Comparison of ENCODE assay signal across 14 cellular contexts in the genomic region with DNA sequence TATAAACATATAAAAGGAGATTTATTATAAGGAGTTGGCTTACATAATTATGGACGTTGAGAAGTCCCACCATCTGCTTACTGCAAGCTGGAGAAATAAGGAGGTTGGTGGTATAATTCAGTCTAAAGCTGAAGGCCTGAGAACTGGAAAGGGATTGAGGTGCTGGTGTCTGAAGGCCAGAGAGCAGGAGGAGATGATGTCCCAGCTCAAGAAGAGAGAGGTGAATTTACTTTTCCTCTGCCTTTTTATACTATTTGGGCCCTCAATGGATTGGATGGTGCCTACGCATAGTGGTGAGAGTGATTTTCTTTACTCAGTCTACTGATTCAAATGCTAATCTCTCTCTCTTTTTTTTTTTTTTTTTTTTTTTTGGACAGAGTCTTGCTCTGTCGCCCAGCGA. TPM values are rescaled to one million over a fixed set of nuclear protein-coding genes. Genes with fewer than 3 reads are reported as not detected.
DNase-seq lines count a peak whose midpoint lies in the region; ATAC-seq and TF ChIP-seq lines count a peak whose summit lies in the region.
"Had no signal": no experiment of that assay in that cellular context is flagged by ENCODE, and none has a peak within 500 bp of the region (broad histone marks: within the 10 kb centered on the region; RNA-seq: fewer than 3 reads in every experiment).

No MANE protein-coding gene starts in this region.

- peaks cover 35% of the 10 kb centered on the region for H3K4me1 Mint-ChIP-seq in activated naive CD4-positive, alpha-beta T cell treated with anti-CD3 and anti-CD28 coated beads for 36 hours (ENCODE audit: low read depth)
- peaks cover 38% of the 10 kb centered on the region for H3K4me1 Mint-ChIP-seq in activated naive CD4-positive, alpha-beta T cell treated with anti-CD3 and anti-CD28 coated beads, Interleukin-2, amount 10 ng/mL, durations not matched to agents 7 days and 5 days
- H3K4me1 Mint-ChIP-seq in WTC11: peaks cover 61% of the 10 kb centered on the region

- H3K27ac Mint-ChIP-seq in activated naive CD4-positive, alpha-beta T cell treated with anti-CD3 and anti-CD28 coated beads for 36 hours: no peak overlapping the region
- no peak overlapping the region for H3K27ac Mint-ChIP-seq in activated naive CD4-positive, alpha-beta T cell treated with anti-CD3 and anti-CD28 coated beads, Interleukin-2, amount 10 ng/mL, durations not matched to agents 7 days and 5 days
- H3K27ac Mint-ChIP-seq in WTC11: peak overlapping the region; percentile 95

- peak; percentile 22 for ATAC-seq in WTC11
- ATAC-seq in GM18498 (IDR thresholded peaks at IDR 0.05; ENCODE audit: unreplicated experiment): no peak

- DNase-seq in activated naive CD4-positive, alpha-beta T cell treated with anti-CD3 and anti-CD28 coated beads for 36 hours: no peak
- DNase-seq in activated naive CD4-positive, alpha-beta T cell treated with anti-CD3 and anti-CD28 coated beads, Interleukin-2, amount 10 ng/mL, durations not matched to agents 7 days and 5 days: no peak
- DNase-seq in WTC11 (ENCODE audit: low spot score): no peak
- DNase-seq in cerebellar nuclear complex (lab: John Stamatoyannopoulos, UW): no peak
- no peak for DNase-seq in SW480 (ENCODE audit: low spot score)
- DNase-seq: activated CD4-positive, CD25-positive, alpha-beta regulatory T cell; activated T-cell treated with anti-CD3 and anti-CD28 coated beads, Interleukin-2, amount 50 U/mL, for 1 hour; NCI-H1436 treated with DMSO at 0.1 percent for 48 hours; NCI-H748 treated with DMSO at 0.1 percent for 48 hours had no signal

- H3K4me3 Mint-ChIP-seq in activated naive CD4-positive, alpha-beta T cell treated with anti-CD3 and anti-CD28 coated beads for 36 hours: peak overlapping the region; percentile 98
- H3K4me3 Mint-ChIP-seq in activated naive CD4-positive, alpha-beta T cell treated with anti-CD3 and anti-CD28 coated beads, Interleukin-2, amount 10 ng/mL, durations not matched to agents 7 days and 5 days: no peak overlapping the region
- H3K4me3 Mint-ChIP-seq in WTC11: peak overlapping the region; percentile 79

- peak overlapping the region; percentile 92 for H3K4me2 ChIP-seq in skeletal muscle satellite cell (ENCODE audit: low read length)

- no peak overlapping the region for H3K9ac ChIP-seq in skeletal muscle satellite cell (ENCODE audit: low read depth, low read length)

- POLR2A ChIA-PET in WTC11 (lab: Charles Lee): interaction anchor here (1.0 kb wide), 1 partner anchor 33 kb away, joined by 5 read pairs; no protein-coding TSS in a partner anchor

- no peaks in the 10 kb centered on the region for H3K27me3 Mint-ChIP-seq in activated naive CD4-positive, alpha-beta T cell treated with anti-CD3 and anti-CD28 coated beads for 36 hours (ENCODE audit: low read depth)
- peaks cover 7% of the 10 kb centered on the region for H3K27me3 Mint-ChIP-seq in activated naive CD4-positive, alpha-beta T cell treated with anti-CD3 and anti-CD28 coated beads, Interleukin-2, amount 10 ng/mL, durations not matched to agents 7 days and 5 days
- H3K27me3 Mint-ChIP-seq in WTC11 (ENCODE audit: low read depth): no peaks in the 10 kb centered on the region

- H3K4me3 ChIP-seq in iPS-18c (ENCODE audit: insufficient read depth, low read depth, low read length) (peak overlapping the region; percentile 34; the same call in 1 of the 2 replicates), skeletal muscle satellite cell (ENCODE audit: low read length) (no peak overlapping the region)

- no peaks in the 10 kb centered on the region for H3K27me3 ChIP-seq in skeletal muscle satellite cell (ENCODE audit: control insufficient read depth, insufficient read depth, low read length)
- H3K27me3 ChIP-seq: SJCRH30 had no signal

- intact Hi-C loops in activated naive CD4-positive, alpha-beta T cell treated with anti-CD3 and anti-CD28 coated beads for 36 hours (cut with micrococcal nuclease): loop anchor here (5.0 to 10.0 kb wide), 3 partner anchors 332 to 1370 kb away; a partner anchor contains a TSS

- peaks cover 8% of the 10 kb centered on the region for H3K36me3 Mint-ChIP-seq in activated naive CD4-positive, alpha-beta T cell treated with anti-CD3 and anti-CD28 coated beads for 36 hours (ENCODE audit: low read depth)
- peaks cover 11% of the 10 kb centered on the region for H3K36me3 Mint-ChIP-seq in activated naive CD4-positive, alpha-beta T cell treated with anti-CD3 and anti-CD28 coated beads, Interleukin-2, amount 10 ng/mL, durations not matched to agents 7 days and 5 days
- peaks cover 31% of the 10 kb centered on the region for H3K36me3 Mint-ChIP-seq in WTC11

- no peak for TF ChIP-seq CTCF in WTC11 (IDR thresholded peaks at IDR 0.05)

- no peaks in the 10 kb centered on the region for H3K9me3 Mint-ChIP-seq in activated naive CD4-positive, alpha-beta T cell treated with anti-CD3 and anti-CD28 coated beads for 36 hours
- no peaks in the 10 kb centered on the region for H3K9me3 Mint-ChIP-seq in activated naive CD4-positive, alpha-beta T cell treated with anti-CD3 and anti-CD28 coated beads, Interleukin-2, amount 10 ng/mL, durations not matched to agents 7 days and 5 days
- H3K9me3 Mint-ChIP-seq in WTC11: peaks cover 17% of the 10 kb centered on the region

- CTCF ChIA-PET in activated naive CD4-positive, alpha-beta T cell treated with anti-CD3 and anti-CD28 coated beads for 36 hours (lab: Charles Lee): no interaction called here
- CTCF ChIA-PET in activated naive CD4-positive, alpha-beta T cell treated with anti-CD3 and anti-CD28 coated beads, Interleukin-2, amount 10 ng/mL, durations not matched to agents 7 days and 5 days (lab: Charles Lee): no interaction called here
- CTCF ChIA-PET in WTC11 (lab: Charles Lee): interaction anchor here (0.7 kb wide), 2 partner anchors 324 to 1540 kb away, joined by 3 read pairs; no protein-coding TSS in a partner anchor

- H3K36me3 ChIP-seq in skeletal muscle satellite cell (ENCODE audit: insufficient read depth, low read length): peaks cover 11% of the 10 kb centered on the region

- H3K9me3 ChIP-seq in iPS-18c (ENCODE audit: control insufficient read depth, insufficient read depth, low read length): peaks cover 5% of the 10 kb centered on the region
- no peaks in the 10 kb centered on the region for H3K9me3 ChIP-seq in skeletal muscle satellite cell (replicated peaks; ENCODE audit: low read length)
- H3K9me3 ChIP-seq: SJCRH30 had no signal

- H3K4me1 ChIP-seq in skeletal muscle satellite cell (ENCODE audit: control insufficient read depth, insufficient read depth, low read length): peaks cover 20% of the 10 kb centered on the region
- H3K4me1 ChIP-seq: SJCRH30 had no signal

TF ChIP-seq in WTC11, 78 proteins besides CTCF, POLR2A, EP300 and RAD21:
- TF ChIP-seq MYBL2 (CRISPR knock-in tag; IDR thresholded peaks at IDR 0.05) (0 out of 2 replicates have a peak, but pooled peaks have one; percentile 11), PRRX2 (CRISPR knock-in tag; IDR thresholded peaks at IDR 0.05) (no peak)
- TF ChIP-seq, protein P1, sequence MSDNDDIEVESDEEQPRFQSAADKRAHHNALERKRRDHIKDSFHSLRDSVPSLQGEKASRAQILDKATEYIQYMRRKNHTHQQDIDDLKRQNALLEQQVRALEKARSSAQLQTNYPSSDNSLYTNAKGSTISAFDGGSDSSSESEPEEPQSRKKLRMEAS (CRISPR knock-in tag; IDR thresholded peaks at IDR 0.05): no peak

RNA-seq across cellular contexts. Expression of a gene that starts 1.3 kb away (rescaled TPM):
- total RNA-seq in activated naive CD4-positive, alpha-beta T cell treated with anti-CD3 and anti-CD28 coated beads for 36 hours: 1 to 10 TPM; 5.9 to 6.4 TPM
- total RNA-seq in WTC11 (2021): 29.9 to 33.3 TPM (median 32.4 TPM) in 3 replicates
- total RNA-seq in skeletal muscle satellite cell (2012; rRNA removed): 6.6 and 7.2 TPM in 2 replicates

RNA-seq across cellular contexts. Expression of a gene that starts 11.5 kb away (rescaled TPM):
- total RNA-seq in activated naive CD4-positive, alpha-beta T cell treated with anti-CD3 and anti-CD28 coated beads for 36 hours: not detected
- not detected in 3 replicates for total RNA-seq in WTC11 (2021)
- total RNA-seq in skeletal muscle satellite cell (2012; rRNA removed): not detected in 2 replicates
- total RNA-seq: myocyte, SJCRH30 had no signal
